In genomic region chr1:219752645-219753044, GRCh38 we compare ENCODE assay signal across 17 cellular contexts.
"Had no signal": no experiment of that assay in that cellular context is flagged by ENCODE, and none has a peak within 500 bp of the region (broad histone marks: within the 10 kb centered on the region; RNA-seq: fewer than 3 reads in every experiment).

No MANE protein-coding gene starts in this region.

- H3K36me3 Mint-ChIP-seq: IgD-negative memory B cell had no signal

- H3K4me3 ChIP-seq: SJCRH30 had no signal

- H3K27ac ChIP-seq: SJCRH30 had no signal

- DNase-seq: KBM-7, NCI-H1092, NCI-H1105 treated with DMSO at 0.1 percent for 48 hours, NCI-H1417 treated with DMSO at 0.1 percent for 48 hours, NCI-H146, NCI-H1930, NCI-H2081, NCI-H2107, NCI-H2227 treated with DMSO at 0.1 percent for 48 hours, NCI-H524, NCI-H526 treated with DMSO at 0.1 percent for 48 hours, NCI-H774, RPMI8226, SHP77 treated with DMSO at 0.1 percent for 48 hours, SJCRH30 had no signal

- H3K4me1 Mint-ChIP-seq: IgD-negative memory B cell had no signal

- H3K36me3 ChIP-seq: SJCRH30 had no signal

- H3K9me3 ChIP-seq: SJCRH30 had no signal

- H3K27me3 ChIP-seq: SJCRH30 had no signal

- H3K4me1 ChIP-seq: SJCRH30 had no signal

- FAIRE-seq: RCC 7860 had no signal

- H3K4me3 Mint-ChIP-seq: IgD-negative memory B cell had no signal
